In the genomic region with DNA sequence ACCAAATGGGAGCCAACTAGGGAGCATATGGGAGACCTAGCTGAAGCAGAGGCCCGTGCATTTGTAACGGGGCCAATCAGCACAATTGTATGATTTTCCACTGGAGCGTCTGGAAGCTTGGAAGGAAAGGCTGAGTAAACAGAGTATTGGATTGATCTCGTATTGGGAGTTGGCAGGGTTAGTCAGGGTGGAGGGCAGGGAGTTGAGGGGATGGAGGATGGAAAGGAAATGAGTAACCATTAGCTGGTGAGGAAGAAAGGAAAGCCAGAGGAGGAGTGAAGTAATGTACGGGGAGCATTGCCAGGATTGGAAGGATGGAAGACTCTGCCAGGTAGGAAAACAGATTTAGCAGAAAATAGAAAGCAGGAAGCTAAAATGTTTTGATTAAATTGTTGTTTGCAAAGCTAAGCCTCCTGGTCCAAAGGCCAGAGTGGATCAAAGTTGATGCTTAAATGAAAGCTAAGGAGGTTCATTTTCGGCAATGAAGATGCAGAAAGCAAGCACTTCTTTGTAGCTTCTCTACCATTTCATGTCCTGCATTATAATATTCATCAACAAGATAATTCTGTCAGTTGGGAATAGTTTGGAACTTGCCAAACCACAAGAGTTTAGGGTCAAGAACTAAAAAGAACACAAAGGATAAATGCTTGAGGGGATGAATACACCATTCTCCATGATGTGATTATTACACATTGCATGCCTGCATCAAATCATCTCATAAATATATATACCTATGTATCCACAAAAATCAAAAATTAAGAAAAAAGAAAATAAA, we compare ENCODE assay signal across 17 cellular contexts.
DNase-seq lines count a peak whose midpoint lies in the region; ATAC-seq and TF ChIP-seq lines count a peak whose summit lies in the region.
"Had no signal": no experiment of that assay in that cellular context is flagged by ENCODE, and none has a peak within 500 bp of the region (broad histone marks: within the 10 kb centered on the region; RNA-seq: fewer than 3 reads in every experiment).

No MANE protein-coding gene starts in this region.

- H3K9me3 ChIP-seq in right atrium auricular region (no peaks in the 10 kb centered on the region), left ventricle myocardium inferior (replicated peaks) (no peaks in the 10 kb centered on the region), thyroid gland (no peaks in the 10 kb centered on the region)
- H3K9me3 ChIP-seq: A549, testis had no signal

- no peaks in the 10 kb centered on the region for H3K9me3 Mint-ChIP-seq in stimulated activated naive B cell treated with anti-CD40 and anti-IgM and Interleukin-4, amounts not matched to agents 10 μg/mL and 1 μg/mL and 100 μg/mL, for 72 hours
- H3K9me3 Mint-ChIP-seq: activated T-cell treated with anti-CD3 and anti-CD28 coated beads, Interleukin-2, amount 50 U/mL, for 4 hours; H9; T-helper 1 cell treated with Interleukin-12 subunit alpha and Interleukin-12 subunit beta and Interleukin-4 antibody, amounts not matched to agents 30 μg/mL and 1 μg/mL, for 36 hours had no signal

- H3K4me3 ChIP-seq in right atrium auricular region (no peak overlapping the region), brain microvascular endothelial cell (ENCODE audit: low read depth, low read length) (no peak overlapping the region), left ventricle myocardium inferior (no peak overlapping the region), thyroid gland (replicated peaks in 1 of 3) (no peak overlapping the region)
- H3K4me3 ChIP-seq: A549, testis had no signal

- no peaks in the 10 kb centered on the region for H3K4me1 Mint-ChIP-seq in stimulated activated naive B cell treated with anti-CD40 and anti-IgM and Interleukin-4, amounts not matched to agents 10 μg/mL and 1 μg/mL and 100 μg/mL, for 72 hours

- H3K4me3 Mint-ChIP-seq in stimulated activated naive B cell treated with anti-CD40 and anti-IgM and Interleukin-4, amounts not matched to agents 10 μg/mL and 1 μg/mL and 100 μg/mL, for 72 hours = no peak overlapping the region
- H3K4me3 Mint-ChIP-seq: activated T-cell treated with anti-CD3 and anti-CD28 coated beads, Interleukin-2, amount 50 U/mL, for 4 hours; H9; T-helper 1 cell treated with Interleukin-12 subunit alpha and Interleukin-12 subunit beta and Interleukin-4 antibody, amounts not matched to agents 30 μg/mL and 1 μg/mL, for 36 hours had no signal

- H3K27ac ChIP-seq in right atrium auricular region (peak overlapping the region in 1 of 2 donors; percentile 44), brain microvascular endothelial cell (no peak overlapping the region), left ventricle myocardium inferior (replicated peaks) (peak overlapping the region; percentile 39), thyroid gland (peak overlapping the region in 1 of 3 donors; percentile 53)
- H3K27ac ChIP-seq: A549, testis had no signal

- in situ Hi-C loops in brain microvascular endothelial cell (cut with HindIII; ENCODE audit: low pct_ligation_motif_present, low sequenced_read_pairs) = no loop called here

- DNase-seq in Right ventricle myocardium superior (no peak), right atrium auricular region (ENCODE audit: low spot score) (no peak), brain microvascular endothelial cell (peak; percentile 12), left ventricle myocardium inferior (no peak), thyroid gland (no peak), NCI-H748 treated with DMSO at 0.1 percent for 48 hours (lab: John Stamatoyannopoulos, UW) (no peak)
- no peak for DNase-seq in stimulated activated naive B cell treated with anti-CD40 and anti-IgM and Interleukin-4, amounts not matched to agents 10 μg/mL and 1 μg/mL and 100 μg/mL, for 72 hours
- DNase-seq: activated CD4-positive, alpha-beta T cell treated with anti-CD3 and anti-CD28 coated beads for 48 hours; activated T-cell treated with anti-CD3 and anti-CD28 coated beads, Interleukin-2, amount 50 U/mL, for 4 hours; anterior cingulate cortex; H9; mesendoderm; occipital lobe; testis had no signal

- ATAC-seq in Right ventricle myocardium superior (ENCODE audit: poor library complexity) (peak; percentile 54), GM21619 (IDR thresholded peaks at IDR 0.05; ENCODE audit: unreplicated experiment) (no peak)
- no peak for ATAC-seq in stimulated activated naive B cell treated with anti-CD40 and anti-IgM and Interleukin-4, amounts not matched to agents 10 μg/mL and 1 μg/mL and 100 μg/mL, for 72 hours (replicated peaks)
- ATAC-seq: A549; activated T-cell treated with anti-CD3 and anti-CD28 coated beads, Interleukin-2, amount 50 U/mL, for 4 hours had no signal

- H3K27me3 Mint-ChIP-seq in stimulated activated naive B cell treated with anti-CD40 and anti-IgM and Interleukin-4, amounts not matched to agents 10 μg/mL and 1 μg/mL and 100 μg/mL, for 72 hours = no peaks in the 10 kb centered on the region

- H3K27me3 ChIP-seq in right atrium auricular region (no peaks in the 10 kb centered on the region), brain microvascular endothelial cell (replicated peaks) (no peaks in the 10 kb centered on the region), left ventricle myocardium inferior (ENCODE audit: low read depth) (no peaks in the 10 kb centered on the region), thyroid gland (no peaks in the 10 kb centered on the region)
- H3K27me3 ChIP-seq: testis had no signal

- H3K27ac Mint-ChIP-seq in stimulated activated naive B cell treated with anti-CD40 and anti-IgM and Interleukin-4, amounts not matched to agents 10 μg/mL and 1 μg/mL and 100 μg/mL, for 72 hours = no peak overlapping the region
- H3K27ac Mint-ChIP-seq: H9; T-helper 1 cell treated with Interleukin-12 subunit alpha and Interleukin-12 subunit beta and Interleukin-4 antibody, amounts not matched to agents 30 μg/mL and 1 μg/mL, for 36 hours had no signal

- intact Hi-C loops in Right ventricle myocardium superior (cut with DNase I) (no loop called here), left ventricle myocardium inferior (cut with micrococcal nuclease) (no loop called here), thyroid gland (cut with DNase I) (no loop called here)

- no peak for TF ChIP-seq CTCF in right atrium auricular region (IDR thresholded peaks at IDR 0.05)
- TF ChIP-seq CTCF in brain microvascular endothelial cell (IDR thresholded peaks at IDR 0.05; ENCODE audit: low read depth, low read length, missing control alignments) = no peak
- TF ChIP-seq CTCF in left ventricle myocardium inferior (IDR thresholded peaks at IDR 0.05; ENCODE audit: borderline replicate concordance) = no peak
- no peak for TF ChIP-seq CTCF in thyroid gland (IDR thresholded peaks at IDR 0.05)

- TF ChIP-seq POLR2A in thyroid gland (IDR thresholded peaks at IDR 0.05) = no peak

- 61 to 69% methylated on average over 6 of the region's 6 CpGs for WGBS in thyroid gland, 2 donors

- peaks cover 0 to 11% of the 10 kb centered on the region in 2 donors for H3K4me1 ChIP-seq in right atrium auricular region
- H3K4me1 ChIP-seq in left ventricle myocardium inferior = peaks cover 59% of the 10 kb centered on the region
- peaks cover 0 to 3% of the 10 kb centered on the region in 2 donors for H3K4me1 ChIP-seq in thyroid gland
- H3K4me1 ChIP-seq: A549, testis had no signal

- H3K36me3 ChIP-seq in right atrium auricular region (no peaks in the 10 kb centered on the region), brain microvascular endothelial cell (replicated peaks) (no peaks in the 10 kb centered on the region), left ventricle myocardium inferior (peaks cover 7% of the 10 kb centered on the region), thyroid gland (no peaks in the 10 kb centered on the region)

- peaks cover 7 to 9% of the 10 kb centered on the region in 2 donors for H3K36me3 Mint-ChIP-seq in stimulated activated naive B cell treated with anti-CD40 and anti-IgM and Interleukin-4, amounts not matched to agents 10 μg/mL and 1 μg/mL and 100 μg/mL, for 72 hours
